Comparison of ENCODE assay signal across 27 cellular contexts in the genomic region with DNA sequence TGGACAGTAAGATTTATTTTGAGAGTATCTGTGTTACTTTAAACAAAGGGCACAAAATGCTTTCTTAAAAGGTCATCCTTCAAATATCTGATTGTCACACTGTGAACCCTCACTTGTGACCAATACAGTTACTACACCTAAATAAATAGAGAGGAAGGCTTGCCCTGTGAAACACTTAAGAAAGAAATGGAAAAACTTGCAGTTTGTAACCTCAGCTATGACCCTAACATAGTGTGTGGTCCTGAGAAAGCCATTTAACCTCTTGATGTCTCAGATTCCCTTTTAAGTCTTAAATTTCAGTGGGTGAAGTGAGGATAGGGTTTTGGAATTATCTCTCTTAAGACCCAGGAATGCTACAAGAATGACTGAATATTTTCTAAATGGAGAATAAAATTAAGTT.
"Had no signal": no experiment of that assay in that cellular context is flagged by ENCODE, and none has a peak within 500 bp of the region (broad histone marks: within the 10 kb centered on the region; RNA-seq: fewer than 3 reads in every experiment).

No MANE protein-coding gene starts in this region.

- H3K9me3 Mint-ChIP-seq: mesothelial cell of epicardium; stimulated activated naive B cell treated with anti-CD40 and anti-IgM and Interleukin-4, amounts not matched to agents 10 μg/mL and 1 μg/mL and 100 μg/mL, for 72 hours had no signal

- H3K4me3 Mint-ChIP-seq: mesothelial cell of epicardium; naive B cell; natural killer cell; stimulated activated naive B cell treated with anti-CD40 and anti-IgM and Interleukin-4, amounts not matched to agents 10 μg/mL and 1 μg/mL and 100 μg/mL, for 72 hours had no signal

- H3K27me3 Mint-ChIP-seq: naive B cell; stimulated activated naive B cell treated with anti-CD40 and anti-IgM and Interleukin-4, amounts not matched to agents 10 μg/mL and 1 μg/mL and 100 μg/mL, for 72 hours had no signal

- H3K27ac Mint-ChIP-seq: mesothelial cell of epicardium; naive B cell; natural killer cell; progenitor cell of endocrine pancreas; stimulated activated naive B cell treated with anti-CD40 and anti-IgM and Interleukin-4, amounts not matched to agents 10 μg/mL and 1 μg/mL and 100 μg/mL, for 72 hours had no signal

- H3K4me3 ChIP-seq: hepatocyte, left lung, lower lobe of right lung, ovary, right atrium auricular region, right lobe of liver, skin epidermis, stomach, testis, thyroid gland, transverse colon, upper lobe of left lung, vagina had no signal

- H3K4me1 Mint-ChIP-seq: naive B cell; natural killer cell; stimulated activated naive B cell treated with anti-CD40 and anti-IgM and Interleukin-4, amounts not matched to agents 10 μg/mL and 1 μg/mL and 100 μg/mL, for 72 hours had no signal

- H3K4me1 ChIP-seq: left lung, lower lobe of right lung, right atrium auricular region, right lobe of liver, stomach, testis, thyroid gland, transverse colon, upper lobe of left lung, vagina had no signal

- H3K9me3 ChIP-seq: left lung, lower lobe of right lung, ovary, right atrium auricular region, right lobe of liver, stomach, testis, thyroid gland, transverse colon, upper lobe of left lung, vagina had no signal

- H3K36me3 ChIP-seq: left lung, lower lobe of right lung, ovary, right atrium auricular region, right lobe of liver, stomach, thyroid gland, transverse colon, upper lobe of left lung, vagina had no signal

- H3K27ac ChIP-seq: hepatocyte, left lung, lower lobe of right lung, ovary, right atrium auricular region, right lobe of liver, skin epidermis, stomach, testis, thyroid gland, transverse colon, upper lobe of left lung, vagina had no signal

- DNase-seq: kidney glomerular epithelial cell; left cardiac atrium; left lung; lower lobe of right lung; mammary epithelial cell; mesendoderm; naive B cell; natural killer cell; ovary; right lobe of liver; stimulated activated CD4-positive, alpha-beta T cell treated with anti-CD3 and anti-CD28 coated beads, Interleukin-12 subunit alpha, Interleukin-12 subunit beta, amount 100 ng/mL, for 4 hours; stimulated activated CD4-positive, alpha-beta T cell treated with anti-CD3 and anti-CD28 coated beads, Interleukin-15, amount 100 ng/mL, for 24 hours; stimulated activated CD4-positive, alpha-beta T cell treated with anti-CD3 and anti-CD28 coated beads, Interleukin-2, amount 100 ng/mL, for 24 hours; stimulated activated CD4-positive, alpha-beta T cell treated with anti-CD3 and anti-CD28 coated beads, Interleukin-4, amount 100 ng/mL, for 1 hour; stimulated activated naive B cell treated with anti-CD40 and anti-IgM and Interleukin-4, amounts not matched to agents 10 μg/mL and 1 μg/mL and 100 μg/mL, for 72 hours; stimulated activated naive CD8-positive, alpha-beta T cell treated with anti-CD3 and anti-CD28 coated beads, Interleukin-15, Interleukin-2, amounts not matched to agents 100 U/mL and 50 U/mL, for 24 hours; stomach; testis; thyroid gland; transverse colon; upper lobe of left lung had no signal

- H3K27me3 ChIP-seq: hepatocyte, left lung, ovary, right atrium auricular region, right lobe of liver, stomach, testis, thyroid gland, transverse colon, upper lobe of left lung, vagina had no signal

- H3K36me3 Mint-ChIP-seq: mesothelial cell of epicardium; naive B cell; natural killer cell; stimulated activated naive B cell treated with anti-CD40 and anti-IgM and Interleukin-4, amounts not matched to agents 10 μg/mL and 1 μg/mL and 100 μg/mL, for 72 hours had no signal

- ATAC-seq: left cardiac atrium; left lung; lower lobe of right lung; natural killer cell; right lobe of liver; stimulated activated naive B cell treated with anti-CD40 and anti-IgM and Interleukin-4, amounts not matched to agents 10 μg/mL and 1 μg/mL and 100 μg/mL, for 72 hours; stimulated activated naive CD8-positive, alpha-beta T cell treated with anti-CD3 and anti-CD28 coated beads, Interleukin-15, Interleukin-2, amounts not matched to agents 100 U/mL and 50 U/mL, for 24 hours had no signal
